ENCODE assay signal across 25 cellular contexts in genomic region chr2:66827851-66828250, GRCh38.
"Had no signal": no experiment of that assay in that cellular context is flagged by ENCODE, and none has a peak within 500 bp of the region (broad histone marks: within the 10 kb centered on the region; RNA-seq: fewer than 3 reads in every experiment).

No MANE protein-coding gene starts in this region.

- H3K27ac ChIP-seq: adrenal gland, body of pancreas, colonic mucosa, left ventricle myocardium inferior, stomach, thyroid gland, VCaP had no signal

- H3K9me3 ChIP-seq: adrenal gland, body of pancreas, colonic mucosa, left ventricle myocardium inferior, stomach, thyroid gland had no signal

- H3K36me3 ChIP-seq: adrenal gland, colonic mucosa, left ventricle myocardium inferior, stomach, thyroid gland had no signal

- H3K9me3 Mint-ChIP-seq: activated naive CD4-positive, alpha-beta T cell treated with anti-CD3 and anti-CD28 coated beads for 36 hours; activated T-helper 1 cell treated with anti-CD3 and anti-CD28 coated beads, Interleukin-12 subunit alpha, Interleukin-12 subunit beta, Interleukin-2, Interleukin-4 antibody, amounts not matched to agents 30 ng/mL and 10 ng/mL and 1 ng/mL, durations not matched to agents 14 hours and 24 hours and 36 hours; stimulated activated naive B cell treated with anti-CD40 and anti-IgM and Interleukin-4, amounts not matched to agents 10 μg/mL and 1 μg/mL and 100 μg/mL, for 72 hours had no signal

- H3K4me1 Mint-ChIP-seq: activated naive CD8-positive, alpha-beta T cell treated with anti-CD3 and anti-CD28 coated beads for 36 hours; naive thymus-derived CD8-positive, alpha-beta T cell; stimulated activated naive B cell treated with anti-CD40 and anti-IgM and Interleukin-4, amounts not matched to agents 10 μg/mL and 1 μg/mL and 100 μg/mL, for 72 hours had no signal

- DNase-seq: activated CD4-positive, alpha-beta T cell treated with anti-CD3 and anti-CD28 coated beads for 4 hours; activated CD4-positive, alpha-beta T cell treated with anti-CD3 and anti-CD28 coated beads, Interleukin-2, amount 50 U/mL, for 4 hours; activated effector memory CD4-positive, alpha-beta T cell treated with anti-CD3 and anti-CD28 coated beads, Interleukin-2, amount 50 U/mL, for 16 hours; activated naive CD4-positive, alpha-beta T cell treated with anti-CD3 and anti-CD28 coated beads for 36 hours; activated naive CD8-positive, alpha-beta T cell treated with anti-CD3 and anti-CD28 coated beads for 36 hours; activated T-cell treated with anti-CD3 and anti-CD28 coated beads, Interleukin-2, amount 50 U/mL, for 1 hour; adrenal gland; aorta; body of pancreas; cerebellar nuclear complex; colonic mucosa; effector CD8-positive, alpha-beta T cell; left ventricle myocardium inferior; naive thymus-derived CD8-positive, alpha-beta T cell; retina; stimulated activated CD4-positive, alpha-beta T cell treated with anti-CD3 and anti-CD28 coated beads, Interleukin-15, amount 100 ng/mL, for 24 hours; stimulated activated CD4-positive, alpha-beta T cell treated with anti-CD3 and anti-CD28 coated beads, Interleukin-2, amount 100 ng/mL, for 24 hours; stimulated activated naive B cell treated with anti-CD40 and anti-IgM and Interleukin-4, amounts not matched to agents 10 μg/mL and 1 μg/mL and 100 μg/mL, for 72 hours; stomach; T-helper 1 cell; thyroid gland had no signal

- H3K27me3 Mint-ChIP-seq: activated naive CD8-positive, alpha-beta T cell treated with anti-CD3 and anti-CD28 coated beads for 36 hours; stimulated activated naive B cell treated with anti-CD40 and anti-IgM and Interleukin-4, amounts not matched to agents 10 μg/mL and 1 μg/mL and 100 μg/mL, for 72 hours had no signal

- H3K4me3 Mint-ChIP-seq: activated naive CD4-positive, alpha-beta T cell treated with anti-CD3 and anti-CD28 coated beads for 36 hours; activated naive CD8-positive, alpha-beta T cell treated with anti-CD3 and anti-CD28 coated beads for 36 hours; activated T-helper 1 cell treated with anti-CD3 and anti-CD28 coated beads, Interleukin-12 subunit alpha, Interleukin-12 subunit beta, Interleukin-2, Interleukin-4 antibody, amounts not matched to agents 30 ng/mL and 10 ng/mL and 1 ng/mL, durations not matched to agents 14 hours and 24 hours and 36 hours; naive thymus-derived CD8-positive, alpha-beta T cell; stimulated activated naive B cell treated with anti-CD40 and anti-IgM and Interleukin-4, amounts not matched to agents 10 μg/mL and 1 μg/mL and 100 μg/mL, for 72 hours; T-helper 2 cell treated with Interferon-gamma antibody and Interleukin-4, amounts not matched to agents 5 μg/mL and 100 μg/mL, for 36 hours had no signal

- H3K4me1 ChIP-seq: adrenal gland, body of pancreas, colonic mucosa, left ventricle myocardium inferior, stomach, thyroid gland had no signal

- ATAC-seq: body of pancreas; naive thymus-derived CD8-positive, alpha-beta T cell; stimulated activated naive B cell treated with anti-CD40 and anti-IgM and Interleukin-4, amounts not matched to agents 10 μg/mL and 1 μg/mL and 100 μg/mL, for 72 hours had no signal

- H3K27me3 ChIP-seq: adrenal gland, body of pancreas, colonic mucosa, stomach, thyroid gland had no signal

- H3K4me3 ChIP-seq: adrenal gland, body of pancreas, colonic mucosa, left ventricle myocardium inferior, lung, stomach, thyroid gland had no signal

- H3K27ac Mint-ChIP-seq: activated naive CD4-positive, alpha-beta T cell treated with anti-CD3 and anti-CD28 coated beads for 36 hours; activated naive CD8-positive, alpha-beta T cell treated with anti-CD3 and anti-CD28 coated beads for 36 hours; activated T-helper 1 cell treated with anti-CD3 and anti-CD28 coated beads, Interleukin-12 subunit alpha, Interleukin-12 subunit beta, Interleukin-2, Interleukin-4 antibody, amounts not matched to agents 30 ng/mL and 10 ng/mL and 1 ng/mL, durations not matched to agents 14 hours and 24 hours and 36 hours; naive thymus-derived CD8-positive, alpha-beta T cell; stimulated activated naive B cell treated with anti-CD40 and anti-IgM and Interleukin-4, amounts not matched to agents 10 μg/mL and 1 μg/mL and 100 μg/mL, for 72 hours; T-helper 2 cell treated with Interferon-gamma antibody and Interleukin-4, amounts not matched to agents 5 μg/mL and 100 μg/mL, for 36 hours had no signal

- H3K36me3 Mint-ChIP-seq: activated naive CD8-positive, alpha-beta T cell treated with anti-CD3 and anti-CD28 coated beads for 36 hours; naive thymus-derived CD8-positive, alpha-beta T cell; stimulated activated naive B cell treated with anti-CD40 and anti-IgM and Interleukin-4, amounts not matched to agents 10 μg/mL and 1 μg/mL and 100 μg/mL, for 72 hours had no signal
